Comparison of ENCODE assay signal across 22 cellular contexts in the genomic region with DNA sequence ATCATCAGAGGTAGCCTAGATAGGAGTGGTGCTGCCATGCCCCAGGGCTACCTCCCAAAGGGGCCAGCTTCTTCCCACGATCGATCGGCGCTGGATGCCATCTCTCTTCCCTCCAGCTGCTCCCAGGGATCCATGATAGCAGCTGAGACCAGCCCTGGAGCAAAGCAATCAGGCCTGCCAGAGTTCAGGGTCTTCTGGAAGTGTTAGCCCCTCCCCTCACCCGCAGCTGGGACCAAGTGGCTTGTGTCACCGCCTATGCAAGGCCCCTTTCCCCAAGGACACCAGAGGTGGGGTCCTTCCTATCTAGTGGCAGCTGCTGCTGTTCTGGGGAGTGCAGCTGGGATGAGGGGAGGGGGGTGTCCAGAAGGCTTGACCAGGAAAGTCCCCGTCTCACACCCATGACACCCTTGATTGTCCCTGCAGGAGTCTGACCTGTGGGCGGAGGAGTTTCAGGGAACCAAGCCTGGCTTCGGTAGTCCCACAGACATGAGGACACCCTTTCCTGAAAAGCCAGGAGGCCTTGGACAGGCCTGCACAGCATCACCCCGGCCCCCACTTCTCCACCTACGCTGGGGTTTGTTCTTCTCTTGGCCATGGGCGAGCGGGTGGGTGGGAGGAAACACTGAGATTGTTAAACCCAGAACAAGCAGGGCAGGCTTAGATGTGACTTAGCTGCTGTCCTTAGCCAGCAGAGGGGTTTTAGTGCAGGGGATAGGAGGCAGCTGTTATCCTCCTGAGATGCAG.
A peak's percentile ranks its signal among the peaks of the same experiment; 100 is the strongest.
DNase-seq lines count a peak whose midpoint lies in the region; ATAC-seq, FAIRE-seq and TF ChIP-seq lines count a peak whose summit lies in the region.
"Had no signal": no experiment of that assay in that cellular context is flagged by ENCODE, and none has a peak within 500 bp of the region (broad histone marks: within the 10 kb centered on the region; RNA-seq: fewer than 3 reads in every experiment).

No MANE protein-coding gene starts in this region.

- H3K4me1 ChIP-seq in A549 (peaks cover 51% of the 10 kb centered on the region), adrenal gland (replicated peaks in 1 of 2) (peaks cover 2 to 22% of the 10 kb centered on the region in 2 donors)

- H3K9me3 ChIP-seq in A549 (no peaks in the 10 kb centered on the region), adrenal gland (replicated peaks in 1 of 3) (no peaks in the 10 kb centered on the region)
- H3K9me3 ChIP-seq: tibial nerve had no signal

- no peaks in the 10 kb centered on the region for H3K36me3 ChIP-seq in adrenal gland (replicated peaks in 1 of 2)
- H3K36me3 ChIP-seq: tibial nerve had no signal

- intact Hi-C loops in adrenal gland (cut with DNase I): no loop called here

- no peaks in the 10 kb centered on the region for H3K9me3 Mint-ChIP-seq in activated T-helper 17 cell treated with anti-CD3 and anti-CD28 coated beads, Interleukin-2, amount 50 U/mL, for 72 hours
- H3K9me3 Mint-ChIP-seq in mesothelial cell of epicardium: no peaks in the 10 kb centered on the region
- H3K9me3 Mint-ChIP-seq: H9; naive thymus-derived CD4-positive, alpha-beta T cell; T-helper 2 cell treated with Interferon-gamma antibody and Interleukin-4, amounts not matched to agents 5 μg/mL and 100 μg/mL, for 36 hours had no signal

- TF ChIP-seq POLR2A in A549 (IDR thresholded peaks at IDR 0.05; ENCODE audit: low read length) (no peak), adrenal gland (IDR thresholded peaks at IDR 0.05) (no peak)

- H3K27me3 ChIP-seq in adrenal gland: no peaks in the 10 kb centered on the region
- H3K27me3 ChIP-seq: tibial nerve had no signal

- no peak for FAIRE-seq in A549 (lab: Jason Lieb, UNC)
- FAIRE-seq: frontal cortex, keratinocyte, RCC 7860 had no signal

- peak overlapping the region; percentile 73 for H3K27ac Mint-ChIP-seq in activated T-helper 17 cell treated with anti-CD3 and anti-CD28 coated beads, Interleukin-2, amount 50 U/mL, for 72 hours
- H3K27ac Mint-ChIP-seq in mesothelial cell of epicardium: peak overlapping the region; percentile 50

- CTCF ChIA-PET in A549 (lab: Yijun Ruan, JAX): interaction anchor here (1.1 to 39.5 kb wide), 8 partner anchors 13 to 129 kb away, joined by 3 to 678 read pairs (median 4); no protein-coding TSS in a partner anchor

- peaks cover 8% of the 10 kb centered on the region for H3K4me1 Mint-ChIP-seq in activated T-helper 17 cell treated with anti-CD3 and anti-CD28 coated beads, Interleukin-2, amount 50 U/mL, for 72 hours
- peaks cover 44% of the 10 kb centered on the region for H3K4me1 Mint-ChIP-seq in mesothelial cell of epicardium

- TF ChIP-seq EP300 in A549 (IDR thresholded peaks at IDR 0.05): no peak

- H3K4me3 ChIP-seq in A549: no peak overlapping the region
- no peak overlapping the region for H3K4me3 ChIP-seq in adrenal gland
- H3K4me3 ChIP-seq: tibial nerve had no signal

- no peak for TF ChIP-seq CTCF in A549 (IDR thresholded peaks at IDR 0.05)
- TF ChIP-seq CTCF in mesothelial cell of epicardium (IDR thresholded peaks at IDR 0.05; ENCODE audit: unreplicated experiment): no peak
- TF ChIP-seq CTCF in adrenal gland (IDR thresholded peaks at IDR 0.05): no peak

- no peaks in the 10 kb centered on the region for H3K27me3 Mint-ChIP-seq in activated T-helper 17 cell treated with anti-CD3 and anti-CD28 coated beads, Interleukin-2, amount 50 U/mL, for 72 hours
- H3K27me3 Mint-ChIP-seq in mesothelial cell of epicardium (ENCODE audit: low read depth): no peaks in the 10 kb centered on the region
- H3K27me3 Mint-ChIP-seq: naive thymus-derived CD4-positive, alpha-beta T cell had no signal

- TF ChIP-seq RAD21 in A549 (conservative IDR thresholded peaks at IDR 0.05 in 1 of 2, IDR thresholded peaks at IDR 0.05 in 1 of 2): no peak

- H3K4me3 Mint-ChIP-seq in activated T-helper 17 cell treated with anti-CD3 and anti-CD28 coated beads, Interleukin-2, amount 50 U/mL, for 72 hours: no peak overlapping the region
- no peak overlapping the region for H3K4me3 Mint-ChIP-seq in mesothelial cell of epicardium
- H3K4me3 Mint-ChIP-seq: H9; T-helper 2 cell treated with Interferon-gamma antibody and Interleukin-4, amounts not matched to agents 5 μg/mL and 100 μg/mL, for 36 hours had no signal

- WGBS in A549 (ENCODE audit: missing lambda C conversion rate): 83% methylated on average over 13 of the region's 13 CpGs
- WGBS in adrenal gland, 4 donors: 74 to 95% (median 84%) methylated on average over 9 to 13 of the region's 13 CpGs

- H3K27ac ChIP-seq in A549: peak overlapping the region; percentile 27 to 68; a peak in 4 of 6 replicates
- no peak overlapping the region for H3K27ac ChIP-seq in adrenal gland
- H3K27ac ChIP-seq: tibial nerve had no signal

- ATAC-seq in A549: peak in 1 of 2 experiments; percentile 10; a peak in 3 of 6 replicates
- ATAC-seq in activated T-helper 17 cell treated with anti-CD3 and anti-CD28 coated beads, Interleukin-2, amount 50 U/mL, for 72 hours (replicated peaks): no peak
- ATAC-seq: naive thymus-derived CD4-positive, alpha-beta T cell; SK-N-SH treated with all-trans-retinoic acid at 6 μM for 48 hours had no signal

- POLR2A ChIA-PET in A549 (lab: Yijun Ruan, JAX): interaction anchor here (0.5 to 2.1 kb wide), 5 partner anchors 12 to 98 kb away, joined by 5 to 7 read pairs (median 6); no protein-coding TSS in a partner anchor

- DNase-seq in A549 (ENCODE audit: low read depth in 1 of 2, low spot score in 1 of 2) (no peak), CD1c-positive myeloid dendritic cell (ENCODE audit: extremely low spot score) (peak; percentile 42), mesothelial cell of epicardium (ENCODE audit: low spot score in 2 of 2, unreplicated experiment in 2 of 2) (no peak), DMS153 treated with DMSO at 0.1 percent for 48 hours (lab: John Stamatoyannopoulos, UW; ENCODE audit: unreplicated experiment) (no peak), superior temporal gyrus (ENCODE audit: extremely low spot score) (no peak), adrenal gland (no peak)
- DNase-seq: central memory CD4-positive, alpha-beta T cell; DND-41; H9; naive thymus-derived CD4-positive, alpha-beta T cell; NCI-H1105; NCI-H2029 treated with DMSO at 0.1 percent for 48 hours; NK-92 treated with Interleukin-12 subunit alpha and Interleukin-12 subunit beta, amount 100 ng/mL, for 24 hours; stimulated activated CD4-positive, alpha-beta T cell treated with anti-CD3 and anti-CD28 coated beads, Interleukin-2, amount 100 ng/mL, for 48 hours; stimulated activated naive CD4-positive, alpha-beta T cell treated with Interleukin-2 at 50 U/mL for 16 hours had no signal

- H3K36me3 Mint-ChIP-seq in activated T-helper 17 cell treated with anti-CD3 and anti-CD28 coated beads, Interleukin-2, amount 50 U/mL, for 72 hours (ENCODE audit: low read depth): no peaks in the 10 kb centered on the region
- H3K36me3 Mint-ChIP-seq in mesothelial cell of epicardium: no peaks in the 10 kb centered on the region
- H3K36me3 Mint-ChIP-seq: naive thymus-derived CD4-positive, alpha-beta T cell had no signal

- H3K4me2 ChIP-seq in A549: no peak overlapping the region

TF ChIP-seq in A549, 52 proteins besides CTCF, POLR2A, EP300 and RAD21:
- TF ChIP-seq HOXB13 (CRISPR knock-in tag; IDR thresholded peaks at IDR 0.05; ENCODE audit: low read depth) (no peak), ZFP36 (IDR thresholded peaks at IDR 0.05; ENCODE audit: borderline replicate concordance, partially characterized antibody) (no peak), ESRRA (IDR thresholded peaks at IDR 0.05; ENCODE audit: borderline replicate concordance, low read length) (no peak), HEYL (CRISPR knock-in tag; IDR thresholded peaks at IDR 0.05) (no peak), CHD4 (IDR thresholded peaks at IDR 0.05; ENCODE audit: borderline replicate concordance) (no peak), CBX8 (IDR thresholded peaks at IDR 0.05) (no peak), TFCP2L1 (CRISPR knock-in tag; IDR thresholded peaks at IDR 0.05) (no peak)
- TF ChIP-seq, protein P1, sequence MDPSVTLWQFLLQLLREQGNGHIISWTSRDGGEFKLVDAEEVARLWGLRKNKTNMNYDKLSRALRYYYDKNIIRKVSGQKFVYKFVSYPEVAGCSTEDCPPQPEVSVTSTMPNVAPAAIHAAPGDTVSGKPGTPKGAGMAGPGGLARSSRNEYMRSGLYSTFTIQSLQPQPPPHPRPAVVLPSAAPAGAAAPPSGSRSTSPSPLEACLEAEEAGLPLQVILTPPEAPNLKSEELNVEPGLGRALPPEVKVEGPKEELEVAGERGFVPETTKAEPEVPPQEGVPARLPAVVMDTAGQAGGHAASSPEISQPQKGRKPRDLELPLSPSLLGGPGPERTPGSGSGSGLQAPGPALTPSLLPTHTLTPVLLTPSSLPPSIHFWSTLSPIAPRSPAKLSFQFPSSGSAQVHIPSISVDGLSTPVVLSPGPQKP (IDR thresholded peaks at IDR 0.05; ENCODE audit: low read depth, low read length): no peak
- TF ChIP-seq, protein P2, sequence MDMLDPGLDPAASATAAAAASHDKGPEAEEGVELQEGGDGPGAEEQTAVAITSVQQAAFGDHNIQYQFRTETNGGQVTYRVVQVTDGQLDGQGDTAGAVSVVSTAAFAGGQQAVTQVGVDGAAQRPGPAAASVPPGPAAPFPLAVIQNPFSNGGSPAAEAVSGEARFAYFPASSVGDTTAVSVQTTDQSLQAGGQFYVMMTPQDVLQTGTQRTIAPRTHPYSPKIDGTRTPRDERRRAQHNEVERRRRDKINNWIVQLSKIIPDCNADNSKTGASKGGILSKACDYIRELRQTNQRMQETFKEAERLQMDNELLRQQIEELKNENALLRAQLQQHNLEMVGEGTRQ (IDR thresholded peaks at IDR 0.05): no peak
- TF ChIP-seq, protein P3, sequence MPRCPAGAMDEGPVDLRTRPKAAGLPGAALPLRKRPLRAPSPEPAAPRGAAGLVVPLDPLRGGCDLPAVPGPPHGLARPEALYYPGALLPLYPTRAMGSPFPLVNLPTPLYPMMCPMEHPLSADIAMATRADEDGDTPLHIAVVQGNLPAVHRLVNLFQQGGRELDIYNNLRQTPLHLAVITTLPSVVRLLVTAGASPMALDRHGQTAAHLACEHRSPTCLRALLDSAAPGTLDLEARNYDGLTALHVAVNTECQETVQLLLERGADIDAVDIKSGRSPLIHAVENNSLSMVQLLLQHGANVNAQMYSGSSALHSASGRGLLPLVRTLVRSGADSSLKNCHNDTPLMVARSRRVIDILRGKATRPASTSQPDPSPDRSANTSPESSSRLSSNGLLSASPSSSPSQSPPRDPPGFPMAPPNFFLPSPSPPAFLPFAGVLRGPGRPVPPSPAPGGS (IDR thresholded peaks at IDR 0.05): no peak
- TF ChIP-seq, protein P4, sequence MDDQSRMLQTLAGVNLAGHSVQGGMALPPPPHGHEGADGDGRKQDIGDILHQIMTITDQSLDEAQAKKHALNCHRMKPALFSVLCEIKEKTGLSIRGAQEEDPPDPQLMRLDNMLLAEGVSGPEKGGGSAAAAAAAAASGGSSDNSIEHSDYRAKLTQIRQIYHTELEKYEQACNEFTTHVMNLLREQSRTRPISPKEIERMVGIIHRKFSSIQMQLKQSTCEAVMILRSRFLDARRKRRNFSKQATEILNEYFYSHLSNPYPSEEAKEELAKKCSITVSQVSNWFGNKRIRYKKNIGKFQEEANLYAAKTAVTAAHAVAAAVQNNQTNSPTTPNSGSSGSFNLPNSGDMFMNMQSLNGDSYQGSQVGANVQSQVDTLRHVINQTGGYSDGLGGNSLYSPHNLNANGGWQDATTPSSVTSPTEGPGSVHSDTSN (IDR thresholded peaks at IDR 0.05): no peak

Comparison
In these comparisons a context has a peak if more than half of its experiments do, and no peak if none do; other contexts are left out.
1. H3K27ac ChIP-seq: peak in A549 (2 of 2); none in adrenal gland (0 of 5).